ENCODE assay signal across 14 cellular contexts in the genomic region with DNA sequence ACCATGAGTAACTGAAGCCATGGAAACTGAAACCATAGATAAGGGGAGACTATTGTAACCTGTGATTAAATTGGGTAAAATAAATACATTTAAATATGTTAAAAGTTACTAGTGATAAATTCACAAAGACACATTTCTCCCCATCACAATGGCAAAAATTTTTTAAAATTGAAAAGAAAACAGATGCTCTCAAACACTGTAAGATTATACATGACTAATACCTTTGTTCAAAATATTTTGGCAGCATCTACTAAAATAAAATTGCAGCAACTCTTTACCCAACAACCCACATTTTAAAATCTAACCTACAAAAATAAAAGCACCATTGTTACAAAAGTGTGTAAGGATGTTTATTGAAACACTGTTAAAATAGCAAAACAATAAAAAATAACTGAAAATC.
DNase-seq lines count a peak whose midpoint lies in the region; ATAC-seq and TF ChIP-seq lines count a peak whose summit lies in the region.
"Had no signal": no experiment of that assay in that cellular context is flagged by ENCODE, and none has a peak within 500 bp of the region (broad histone marks: within the 10 kb centered on the region; RNA-seq: fewer than 3 reads in every experiment).

No MANE protein-coding gene starts in this region.

- H3K36me3 Mint-ChIP-seq in Calu3 (ENCODE audit: insufficient read depth, unreplicated experiment): no peaks in the 10 kb centered on the region

- DNase-seq in LHCN-M2 (ENCODE audit: low read depth) (peak; percentile 10), cardiac fibroblast (ENCODE audit: low read depth in 2 of 2) (peak; percentile 18 to 44), fibroblast of the aortic adventitia (ENCODE audit: low read depth) (peak; percentile 77), Calu3 (no peak), aorta (no peak)
- DNase-seq: C1 segment of cervical spinal cord; CD4-positive, alpha-beta memory T cell; COR-L47; DMS153; DND-41; H7; HCEC 1CT had no signal

- no peak overlapping the region for H3K27ac Mint-ChIP-seq in Calu3 (ENCODE audit: unreplicated experiment)
- H3K27ac Mint-ChIP-seq: CD4-positive, alpha-beta memory T cell had no signal

- no peaks in the 10 kb centered on the region for H3K27me3 Mint-ChIP-seq in Calu3 (ENCODE audit: unreplicated experiment)
- H3K27me3 Mint-ChIP-seq: CD4-positive, alpha-beta memory T cell had no signal

- no peak overlapping the region for H3K27ac ChIP-seq in aorta (ENCODE audit: low read depth in 1 of 2, low read length in 2 of 2)

- no peaks in the 10 kb centered on the region for H3K4me1 ChIP-seq in aorta (ENCODE audit: control insufficient read depth in 1 of 2, insufficient read depth in 2 of 2, low read length in 2 of 2)

- no peaks in the 10 kb centered on the region for H3K4me1 Mint-ChIP-seq in Calu3 (ENCODE audit: low read depth, unreplicated experiment)
- H3K4me1 Mint-ChIP-seq: CD4-positive, alpha-beta memory T cell had no signal

- no peaks in the 10 kb centered on the region for H3K27me3 ChIP-seq in aorta (ENCODE audit: control insufficient read depth in 1 of 2, insufficient read depth in 2 of 2, low read length in 1 of 2)

- H3K9me3 ChIP-seq in aorta (ENCODE audit: control insufficient read depth, low read length): no peaks in the 10 kb centered on the region

- CTCF ChIA-PET in Calu3 (lab: Charles Lee): no interaction called here

- no peak overlapping the region for H3K4me3 Mint-ChIP-seq in Calu3 (ENCODE audit: low read depth, unreplicated experiment)
- H3K4me3 Mint-ChIP-seq: CD4-positive, alpha-beta memory T cell had no signal

- intact Hi-C loops in Calu3 (cut with micrococcal nuclease; ENCODE audit: unreplicated experiment): no loop called here
- intact Hi-C loops in aorta (cut with DNase I): no loop called here

- H3K4me3 ChIP-seq in cardiac fibroblast (replicated peaks in 1 of 2; ENCODE audit: low read depth in 2 of 2, low read length in 2 of 2): no peak overlapping the region
- H3K4me3 ChIP-seq in fibroblast of the aortic adventitia (ENCODE audit: low read depth, low read length): no peak overlapping the region
- no peak overlapping the region for H3K4me3 ChIP-seq in aorta (ENCODE audit: low read length in 2 of 2)
- H3K4me3 ChIP-seq: GM12878 had no signal

- no peaks in the 10 kb centered on the region for H3K36me3 ChIP-seq in aorta (ENCODE audit: control insufficient read depth in 1 of 2, insufficient read depth in 2 of 2, low read length in 1 of 2)

- no peaks in the 10 kb centered on the region for H3K9me3 Mint-ChIP-seq in Calu3 (ENCODE audit: low read depth, unreplicated experiment)
- H3K9me3 Mint-ChIP-seq: CD4-positive, alpha-beta memory T cell had no signal

- BruUV-seq in Calu3 (replicated peaks; lab: Mats Ljungman, UMichigan): no TSS peak

- TF ChIP-seq CTCF in cardiac fibroblast (IDR thresholded peaks at IDR 0.05; ENCODE audit: low read depth, low read length): no peak
- TF ChIP-seq CTCF in fibroblast of the aortic adventitia (IDR thresholded peaks at IDR 0.05; ENCODE audit: insufficient read depth, low read length): no peak
- no peak for TF ChIP-seq CTCF in Calu3 (IDR thresholded peaks at IDR 0.05; ENCODE audit: unreplicated experiment)

- ATAC-seq in GM21526 (IDR thresholded peaks at IDR 0.05; ENCODE audit: low FRiP score, unreplicated experiment) (no peak), aorta (ENCODE audit: low FRiP score) (no peak)
- ATAC-seq: GM12878 had no signal

Comparison
In these comparisons a context has a peak if more than half of its experiments do, and no peak if none do; other contexts are left out.
1. DNase-seq: peak in LHCN-M2 (single experiment), cardiac fibroblast (2 of 2) and fibroblast of the aortic adventitia (single experiment); none in Calu3 (single experiment) and aorta (0 of 2).